ENCODE assay signal across 7 cellular contexts in genomic region chr10:58641095-58641531, GRCh38.
DNase-seq lines count a peak whose midpoint lies in the region; ATAC-seq and TF ChIP-seq lines count a peak whose summit lies in the region.

No MANE protein-coding gene starts in this region.

- no peaks in the 10 kb centered on the region for H3F3A ChIP-seq in GM23338 (replicated peaks; ENCODE audit: low read depth)

- no peak; the same call in 2 of the 3 replicates for ATAC-seq in GM23338
- peak; percentile 71 for ATAC-seq in sciatic nerve
- ATAC-seq in HG02840 (IDR thresholded peaks at IDR 0.05; ENCODE audit: low FRiP score, unreplicated experiment), result no peak
- no peak for ATAC-seq in activated CD8-positive, alpha-beta memory T cell treated with anti-CD3 and anti-CD28 coated beads, Interleukin-2, amount 10 ng/mL, durations not matched to agents 7 days and 5 days

- CTCF ChIA-PET in activated CD8-positive, alpha-beta memory T cell treated with anti-CD3 and anti-CD28 coated beads, Interleukin-2, amount 10 ng/mL, durations not matched to agents 7 days and 5 days (lab: Charles Lee), result no interaction called here

- H4K20me1 ChIP-seq in GM23338 (replicated peaks; ENCODE audit: insufficient read depth), result no peaks in the 10 kb centered on the region

- no peaks in the 10 kb centered on the region for H3K79me2 ChIP-seq in GM23338 (replicated peaks; ENCODE audit: insufficient read depth)

- no peak overlapping the region for H3K4me2 ChIP-seq in GM23338

- no peaks in the 10 kb centered on the region for H3K36me3 ChIP-seq in GM23338 (ENCODE audit: insufficient read depth)

- no peak overlapping the region for H3K27ac ChIP-seq in GM23338 (ENCODE audit: low read depth)

- no peaks in the 10 kb centered on the region for H3K27me3 ChIP-seq in GM23338 (ENCODE audit: insufficient read depth)

- H2AFZ ChIP-seq in GM23338, result no peak overlapping the region

- intact Hi-C loops in sciatic nerve (cut with DNase I), result no loop called here

- H3K9me2 ChIP-seq in GM23338 (ENCODE audit: insufficient read depth), result no peaks in the 10 kb centered on the region

- H3K36me3 Mint-ChIP-seq in GM23338 (ENCODE audit: low read depth), result no peaks in the 10 kb centered on the region
- no peaks in the 10 kb centered on the region for H3K36me3 Mint-ChIP-seq in endothelial cell (ENCODE audit: low read depth, unreplicated experiment)
- no peaks in the 10 kb centered on the region for H3K36me3 Mint-ChIP-seq in activated CD8-positive, alpha-beta memory T cell treated with anti-CD3 and anti-CD28 coated beads, Interleukin-2, amount 10 ng/mL, durations not matched to agents 7 days and 5 days

- H3K27ac Mint-ChIP-seq in GM23338, result peak overlapping the region; percentile 84; the same call in 1 of the 2 replicates
- peak overlapping the region; percentile 48 for H3K27ac Mint-ChIP-seq in endothelial cell (ENCODE audit: unreplicated experiment)
- H3K27ac Mint-ChIP-seq in activated CD8-positive, alpha-beta memory T cell treated with anti-CD3 and anti-CD28 coated beads, Interleukin-2, amount 10 ng/mL, durations not matched to agents 7 days and 5 days, result no peak overlapping the region

- H3K27me3 Mint-ChIP-seq in GM23338 (ENCODE audit: insufficient read depth, low read depth, poor library complexity) (no peaks in the 10 kb centered on the region), endothelial cell (ENCODE audit: unreplicated experiment) (no peaks in the 10 kb centered on the region)
- H3K27me3 Mint-ChIP-seq in activated CD8-positive, alpha-beta memory T cell treated with anti-CD3 and anti-CD28 coated beads, Interleukin-2, amount 10 ng/mL, durations not matched to agents 7 days and 5 days, result no peaks in the 10 kb centered on the region

- peak; percentile 58 to 59 for TF ChIP-seq CTCF in GM23338 (conservative IDR thresholded peaks at IDR 0.05; ENCODE audit: low read depth in 2 of 2)
- no peak for TF ChIP-seq CTCF in endothelial cell (IDR thresholded peaks at IDR 0.05; ENCODE audit: unreplicated experiment)

- H3K4me1 Mint-ChIP-seq in GM23338, result peaks cover 20% of the 10 kb centered on the region
- peaks cover 9% of the 10 kb centered on the region for H3K4me1 Mint-ChIP-seq in endothelial cell (ENCODE audit: unreplicated experiment)
- H3K4me1 Mint-ChIP-seq in activated CD8-positive, alpha-beta memory T cell treated with anti-CD3 and anti-CD28 coated beads, Interleukin-2, amount 10 ng/mL, durations not matched to agents 7 days and 5 days, result no peaks in the 10 kb centered on the region

- peaks cover 5% of the 10 kb centered on the region; the same call in 1 of the 2 replicates for H3K4me1 ChIP-seq in GM23338 (ENCODE audit: insufficient read depth)

- H3K4me3 Mint-ChIP-seq in GM23338 (no peak overlapping the region), endothelial cell (ENCODE audit: unreplicated experiment) (no peak overlapping the region)
- H3K4me3 Mint-ChIP-seq in activated CD8-positive, alpha-beta memory T cell treated with anti-CD3 and anti-CD28 coated beads, Interleukin-2, amount 10 ng/mL, durations not matched to agents 7 days and 5 days, result no peak overlapping the region

- H3K9me3 Mint-ChIP-seq in GM23338 (no peaks in the 10 kb centered on the region), endothelial cell (ENCODE audit: unreplicated experiment) (no peaks in the 10 kb centered on the region)
- no peaks in the 10 kb centered on the region for H3K9me3 Mint-ChIP-seq in activated CD8-positive, alpha-beta memory T cell treated with anti-CD3 and anti-CD28 coated beads, Interleukin-2, amount 10 ng/mL, durations not matched to agents 7 days and 5 days (ENCODE audit: low read depth)

- H3K4me3 ChIP-seq in GM23338, result no peak overlapping the region

- peak; percentile 40 for DNase-seq in GM23338 (ENCODE audit: low spot score)
- DNase-seq in NCI-H69 (lab: John Stamatoyannopoulos, UW), result peak; percentile 64
- no peak for DNase-seq in endothelial cell (ENCODE audit: low spot score)
- DNase-seq in sciatic nerve (ENCODE audit: low spot score), result no peak
- no peak for DNase-seq in cerebellum (ENCODE audit: low spot score)
- DNase-seq in activated CD8-positive, alpha-beta memory T cell treated with anti-CD3 and anti-CD28 coated beads, Interleukin-2, amount 10 ng/mL, durations not matched to agents 7 days and 5 days, result no peak

TF ChIP-seq in GM23338, 12 proteins besides CTCF, POLR2A, EP300 and RAD21:
- TF ChIP-seq NANOG (IDR thresholded peaks at IDR 0.05; ENCODE audit: borderline replicate concordance) (no peak), EZH2 (IDR thresholded peaks at IDR 0.05; ENCODE audit: low read depth, unreplicated experiment) (no peak), CREB1 (CRISPR knock-in tag; IDR thresholded peaks at IDR 0.05; ENCODE audit: low read depth) (no peak), JUNB (IDR thresholded peaks at IDR 0.05; ENCODE audit: unreplicated experiment) (no peak), ZNF331 (CRISPR knock-in tag; IDR thresholded peaks at IDR 0.05; ENCODE audit: low read depth) (no peak), POLR2AphosphoS5 (IDR thresholded peaks at IDR 0.05; ENCODE audit: low read depth) (no peak), ZNF114 (CRISPR knock-in tag; IDR thresholded peaks at IDR 0.05) (no peak)
- TF ChIP-seq, protein P1, sequence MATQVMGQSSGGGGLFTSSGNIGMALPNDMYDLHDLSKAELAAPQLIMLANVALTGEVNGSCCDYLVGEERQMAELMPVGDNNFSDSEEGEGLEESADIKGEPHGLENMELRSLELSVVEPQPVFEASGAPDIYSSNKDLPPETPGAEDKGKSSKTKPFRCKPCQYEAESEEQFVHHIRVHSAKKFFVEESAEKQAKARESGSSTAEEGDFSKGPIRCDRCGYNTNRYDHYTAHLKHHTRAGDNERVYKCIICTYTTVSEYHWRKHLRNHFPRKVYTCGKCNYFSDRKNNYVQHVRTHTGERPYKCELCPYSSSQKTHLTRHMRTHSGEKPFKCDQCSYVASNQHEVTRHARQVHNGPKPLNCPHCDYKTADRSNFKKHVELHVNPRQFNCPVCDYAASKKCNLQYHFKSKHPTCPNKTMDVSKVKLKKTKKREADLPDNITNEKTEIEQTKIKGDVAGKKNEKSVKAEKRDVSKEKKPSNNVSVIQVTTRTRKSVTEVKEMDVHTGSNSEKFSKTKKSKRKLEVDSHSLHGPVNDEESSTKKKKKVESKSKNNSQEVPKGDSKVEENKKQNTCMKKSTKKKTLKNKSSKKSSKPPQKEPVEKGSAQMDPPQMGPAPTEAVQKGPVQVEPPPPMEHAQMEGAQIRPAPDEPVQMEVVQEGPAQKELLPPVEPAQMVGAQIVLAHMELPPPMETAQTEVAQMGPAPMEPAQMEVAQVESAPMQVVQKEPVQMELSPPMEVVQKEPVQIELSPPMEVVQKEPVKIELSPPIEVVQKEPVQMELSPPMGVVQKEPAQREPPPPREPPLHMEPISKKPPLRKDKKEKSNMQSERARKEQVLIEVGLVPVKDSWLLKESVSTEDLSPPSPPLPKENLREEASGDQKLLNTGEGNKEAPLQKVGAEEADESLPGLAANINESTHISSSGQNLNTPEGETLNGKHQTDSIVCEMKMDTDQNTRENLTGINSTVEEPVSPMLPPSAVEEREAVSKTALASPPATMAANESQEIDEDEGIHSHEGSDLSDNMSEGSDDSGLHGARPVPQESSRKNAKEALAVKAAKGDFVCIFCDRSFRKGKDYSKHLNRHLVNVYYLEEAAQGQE (IDR thresholded peaks at IDR 0.05; ENCODE audit: unreplicated experiment), result no peak

Comparison
In these comparisons a context has a peak if more than half of its experiments do, and no peak if none do; other contexts are left out.
1. DNase-seq: peak in GM23338 (single experiment) and NCI-H69 (single experiment); none in endothelial cell (single experiment), sciatic nerve (single experiment), cerebellum (single experiment) and activated CD8-positive, alpha-beta memory T cell treated with anti-CD3 and anti-CD28 coated beads, Interleukin-2, amount 10 ng/mL, durations not matched to agents 7 days and 5 days (single experiment).